Comparison of ENCODE assay signal across 1 cellular context in genomic region chr16:2739555-2740435, GRCh38.
A peak's percentile ranks its signal among the peaks of the same experiment; 100 is the strongest.
TF ChIP-seq lines count a peak whose summit lies in the region.

No MANE protein-coding gene starts in this region.

TF ChIP-seq in HepG2, 621 proteins besides CTCF, POLR2A, EP300 and RAD21 (continued from another document and continues in another):
- TF ChIP-seq ZNF501 (CRISPR knock-in tag; IDR thresholded peaks at IDR 0.05) (no peak), ZNF557 (CRISPR knock-in tag; IDR thresholded peaks at IDR 0.05) (no peak), GATAD2A (CRISPR knock-in tag; IDR thresholded peaks at IDR 0.05) (no peak), PHF20 (CRISPR knock-in tag; IDR thresholded peaks at IDR 0.05) (no peak), ZSCAN22 (CRISPR knock-in tag; IDR thresholded peaks at IDR 0.05) (peak; percentile 96), ZNF264 (CRISPR knock-in tag; IDR thresholded peaks at IDR 0.05) (no peak), PBX3 (CRISPR knock-in tag; IDR thresholded peaks at IDR 0.05; ENCODE audit: borderline replicate concordance) (0 out of 2 replicates have a peak, but pooled peaks have one; percentile 53), RFXANK (CRISPR knock-in tag; IDR thresholded peaks at IDR 0.05) (no peak), HNRNPH1 (optimal IDR thresholded peaks at IDR 0.05; ENCODE audit: low read depth, low read length) (no peak), RXRB (CRISPR knock-in tag; IDR thresholded peaks at IDR 0.05; ENCODE audit: borderline replicate concordance) (no peak), CREB3 (CRISPR knock-in tag; IDR thresholded peaks at IDR 0.05) (no peak), PHF21A (CRISPR knock-in tag; IDR thresholded peaks at IDR 0.05) (no peak), STAT6 (CRISPR knock-in tag; IDR thresholded peaks at IDR 0.05; ENCODE audit: borderline replicate concordance) (no peak), SMAD3 (CRISPR knock-in tag; IDR thresholded peaks at IDR 0.05) (no peak), TCF12 (IDR thresholded peaks at IDR 0.05) (no peak), TCF12 (CRISPR knock-in tag; IDR thresholded peaks at IDR 0.05) (no peak), BCL6 (CRISPR knock-in tag; IDR thresholded peaks at IDR 0.05) (no peak), DMAP1 (CRISPR knock-in tag; IDR thresholded peaks at IDR 0.05) (0 out of 2 replicates have a peak, but pooled peaks have one; percentile 31), MTF1 (CRISPR knock-in tag; IDR thresholded peaks at IDR 0.05) (no peak), NCOA2 (CRISPR knock-in tag; IDR thresholded peaks at IDR 0.05) (0 out of 2 replicates have a peak, but pooled peaks have one; percentile 26), ZNF180 (CRISPR knock-in tag; IDR thresholded peaks at IDR 0.05; ENCODE audit: borderline replicate concordance, low read depth) (no peak), ZNF577 (CRISPR knock-in tag; IDR thresholded peaks at IDR 0.05; ENCODE audit: borderline replicate concordance, low read depth) (no peak), SMC3 (IDR thresholded peaks at IDR 0.05; ENCODE audit: low read length) (no peak), ZFP37 (CRISPR knock-in tag; IDR thresholded peaks at IDR 0.05; ENCODE audit: borderline replicate concordance) (no peak), ZNF670 (CRISPR knock-in tag; IDR thresholded peaks at IDR 0.05; ENCODE audit: borderline replicate concordance) (no peak), MEF2D (CRISPR knock-in tag; IDR thresholded peaks at IDR 0.05) (no peak), SP140L (CRISPR knock-in tag; IDR thresholded peaks at IDR 0.05; ENCODE audit: borderline replicate concordance) (no peak), ZNF207 (IDR thresholded peaks at IDR 0.05; ENCODE audit: borderline replicate concordance) (no peak), ZNF160 (CRISPR knock-in tag; IDR thresholded peaks at IDR 0.05) (no peak), ZNF253 (CRISPR knock-in tag; IDR thresholded peaks at IDR 0.05; ENCODE audit: borderline replicate concordance) (no peak), FLYWCH1 (CRISPR knock-in tag; IDR thresholded peaks at IDR 0.05) (no peak), TBX2 (CRISPR knock-in tag; IDR thresholded peaks at IDR 0.05; ENCODE audit: borderline replicate concordance) (peak; percentile 58), ZNF12 (CRISPR knock-in tag; IDR thresholded peaks at IDR 0.05) (no peak), ZNF766 (CRISPR knock-in tag; IDR thresholded peaks at IDR 0.05; ENCODE audit: borderline replicate concordance) (no peak), FOXP4 (CRISPR knock-in tag; IDR thresholded peaks at IDR 0.05) (no peak), ATF7-NPFF (CRISPR knock-in tag; IDR thresholded peaks at IDR 0.05; ENCODE audit: low read depth) (no peak), ZNF335 (CRISPR knock-in tag; IDR thresholded peaks at IDR 0.05) (peak; percentile 94), FOXA3 (CRISPR knock-in tag; IDR thresholded peaks at IDR 0.05) (0 out of 2 replicates have a peak, but pooled peaks have one; percentile 13), TP53 (CRISPR knock-in tag; conservative IDR thresholded peaks at IDR 0.05) (no peak), UBTF (CRISPR knock-in tag; IDR thresholded peaks at IDR 0.05) (no peak), FOXO4 (CRISPR knock-in tag; conservative IDR thresholded peaks at IDR 0.05) (no peak), TFDP2 (CRISPR knock-in tag; IDR thresholded peaks at IDR 0.05) (no peak), AFF4 (CRISPR knock-in tag; IDR thresholded peaks at IDR 0.05) (0 out of 2 replicates have a peak, but pooled peaks have one; percentile 31), ZFP36L1 (CRISPR knock-in tag; IDR thresholded peaks at IDR 0.05) (no peak), ZNF383 (CRISPR knock-in tag; IDR thresholded peaks at IDR 0.05; ENCODE audit: borderline replicate concordance) (no peak), EZH2 (conservative IDR thresholded peaks at IDR 0.05; ENCODE audit: low read depth, low read length) (no peak), THAP7 (CRISPR knock-in tag; IDR thresholded peaks at IDR 0.05) (no peak), IKZF5 (CRISPR knock-in tag; IDR thresholded peaks at IDR 0.05) (0 out of 2 replicates have a peak, but pooled peaks have one; percentile 30)
